ENCODE assay signal across 33 cellular contexts in genomic region chr7:155131090-155131489, GRCh38.
"Had no signal": no experiment of that assay in that cellular context is flagged by ENCODE, and none has a peak within 500 bp of the region (broad histone marks: within the 10 kb centered on the region; RNA-seq: fewer than 3 reads in every experiment).

No MANE protein-coding gene starts in this region.

- H3K4me3 ChIP-seq: MG63 had no signal

- H3K9me3 ChIP-seq: MG63 had no signal

- H3K27ac ChIP-seq: KMS-11 had no signal

- DNase-seq: Karpas-422, Kasumi-1, KG1, MG63, MV-4-11, NCI-H1048, NCI-H1092, NCI-H1092 treated with DMSO at 0.1 percent for 48 hours, NCI-H1105, NCI-H1105 treated with DMSO at 0.1 percent for 48 hours, NCI-H1417, NCI-H1417 treated with DMSO at 0.1 percent for 48 hours, NCI-H1436, NCI-H1436 treated with DMSO at 0.1 percent for 48 hours, NCI-H146, NCI-H1694, NCI-H1694 treated with DMSO at 0.1 percent for 48 hours, NCI-H187, NCI-H187 treated with DMSO at 0.1 percent for 48 hours, NCI-H1930, NCI-H2029, NCI-H2029 treated with DMSO at 0.1 percent for 48 hours, NCI-H2081, NCI-H2081 treated with DMSO at 0.1 percent for 48 hours, NCI-H2107, NCI-H2171, NCI-H2171 treated with DMSO at 0.1 percent for 48 hours, NCI-H2227 treated with DMSO at 0.1 percent for 48 hours, NCI-H226, NCI-H345, NCI-H446, NCI-H446 treated with DMSO at 0.1 percent for 48 hours had no signal

- H3K9ac ChIP-seq: KMS-11 had no signal

- H3K36me3 ChIP-seq: MG63 had no signal

- H3K27me3 ChIP-seq: MG63 had no signal
